1 cellular context compared by ENCODE assay signal in the genomic region with DNA sequence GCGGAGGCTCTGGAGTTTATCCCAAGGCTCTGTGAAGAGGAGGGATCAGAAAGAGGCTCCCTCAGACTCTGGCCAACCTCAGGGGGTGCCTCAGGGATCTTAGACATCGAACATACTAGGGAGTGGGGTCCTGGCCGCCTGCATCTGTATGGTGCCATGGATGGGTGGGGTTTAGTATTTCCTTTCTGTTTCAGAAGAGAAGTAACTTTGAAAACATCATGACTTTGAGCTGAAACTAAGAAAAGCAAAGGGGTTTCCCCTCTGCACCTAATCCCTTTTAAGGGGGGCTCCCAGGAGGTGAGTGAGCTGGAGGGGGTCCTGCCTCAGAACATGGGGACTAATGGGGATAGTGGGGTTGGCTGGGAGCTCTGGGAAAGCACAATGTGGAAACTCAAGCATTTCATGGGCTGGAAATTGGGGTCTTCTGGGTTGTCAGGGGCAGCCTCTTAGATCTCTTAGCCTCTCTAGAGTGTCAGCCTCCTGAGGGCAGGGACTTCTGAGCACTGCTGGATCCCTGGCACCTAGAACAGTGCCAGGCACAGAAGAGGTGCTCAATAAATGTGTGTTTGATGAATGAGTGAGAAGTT.
TF ChIP-seq lines count a peak whose summit lies in the region.

No MANE protein-coding gene starts in this region.

TF ChIP-seq in SK-N-SH treated with all-trans-retinoic acid at 6 μM for 48 hours, 23 proteins besides CTCF, POLR2A, EP300 and RAD21 (continued from another document):
- TF ChIP-seq, protein P1, sequence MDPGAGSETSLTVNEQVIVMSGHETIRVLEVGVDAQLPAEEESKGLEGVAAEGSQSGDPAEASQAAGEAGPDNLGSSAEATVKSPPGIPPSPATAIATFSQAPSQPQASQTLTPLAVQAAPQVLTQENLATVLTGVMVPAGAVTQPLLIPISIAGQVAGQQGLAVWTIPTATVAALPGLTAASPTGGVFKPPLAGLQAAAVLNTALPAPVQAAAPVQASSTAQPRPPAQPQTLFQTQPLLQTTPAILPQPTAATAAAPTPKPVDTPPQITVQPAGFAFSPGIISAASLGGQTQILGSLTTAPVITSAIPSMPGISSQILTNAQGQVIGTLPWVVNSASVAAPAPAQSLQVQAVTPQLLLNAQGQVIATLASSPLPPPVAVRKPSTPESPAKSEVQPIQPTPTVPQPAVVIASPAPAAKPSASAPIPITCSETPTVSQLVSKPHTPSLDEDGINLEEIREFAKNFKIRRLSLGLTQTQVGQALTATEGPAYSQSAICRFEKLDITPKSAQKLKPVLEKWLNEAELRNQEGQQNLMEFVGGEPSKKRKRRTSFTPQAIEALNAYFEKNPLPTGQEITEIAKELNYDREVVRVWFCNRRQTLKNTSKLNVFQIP (CRISPR knock-in tag; IDR thresholded peaks at IDR 0.05; ENCODE audit: borderline replicate concordance, low read depth), result no peak
- TF ChIP-seq ARNTL (CRISPR knock-in tag; IDR thresholded peaks at IDR 0.05; ENCODE audit: borderline replicate concordance, low read depth), result no peak
- no peak for TF ChIP-seq ISL1 (CRISPR knock-in tag; IDR thresholded peaks at IDR 0.05)
- no peak for TF ChIP-seq BACH2 (CRISPR knock-in tag; IDR thresholded peaks at IDR 0.05; ENCODE audit: borderline replicate concordance)
- TF ChIP-seq PPARA (CRISPR knock-in tag; IDR thresholded peaks at IDR 0.05; ENCODE audit: borderline replicate concordance), result no peak
